Comparison of ENCODE assay signal across 8 cellular contexts in the genomic region with DNA sequence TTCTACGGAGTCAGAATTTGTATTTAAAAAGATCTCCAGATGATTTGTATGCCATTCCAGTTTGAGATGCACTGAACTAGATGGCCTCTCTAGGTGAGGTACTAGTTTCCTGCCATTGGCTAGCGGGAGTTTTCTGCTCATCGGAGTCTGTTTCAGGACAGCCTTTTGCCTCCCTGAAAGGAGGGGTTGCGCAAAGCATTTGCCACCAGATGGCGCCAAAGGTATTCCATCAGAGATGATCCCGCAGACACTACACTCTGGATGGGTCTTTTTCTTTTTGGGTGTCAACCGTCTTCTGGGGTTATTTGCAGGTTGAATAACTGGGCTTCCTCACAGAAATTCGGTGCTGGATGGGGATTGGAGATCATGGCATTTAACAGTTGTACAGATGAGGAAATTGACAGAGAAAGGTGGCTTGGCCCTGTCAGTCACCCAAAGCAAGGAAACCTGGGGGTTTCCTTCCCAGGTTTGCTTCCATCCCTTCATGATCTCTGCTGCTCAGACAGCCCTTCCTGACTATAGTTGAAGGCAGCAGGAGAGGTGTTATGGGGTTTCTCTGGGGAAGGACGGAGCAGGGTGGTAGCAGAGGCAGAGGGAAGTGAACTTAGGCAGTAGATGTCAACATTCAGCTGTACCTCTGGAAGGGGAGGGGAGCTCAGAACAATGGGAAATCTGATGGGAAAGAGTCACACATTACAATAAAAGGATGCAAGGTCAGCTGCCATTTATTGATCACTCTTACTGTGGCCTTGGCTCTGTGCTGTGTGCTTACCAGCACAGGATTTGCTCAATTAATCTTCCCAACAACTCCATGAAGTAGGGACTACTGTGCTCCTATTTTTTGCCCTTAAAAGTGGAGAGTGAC.
A peak's percentile ranks its signal among the peaks of the same experiment; 100 is the strongest.
DNase-seq lines count a peak whose midpoint lies in the region; ATAC-seq and TF ChIP-seq lines count a peak whose summit lies in the region.

No MANE protein-coding gene starts in this region.

- DNase-seq in 8988T (peak; percentile 48), NCI-H2081 (lab: John Stamatoyannopoulos, UW) (peak; percentile 77 to 79), UCSD-AML1 (lab: John Stamatoyannopoulos, UW; ENCODE audit: unreplicated experiment) (peak; percentile 70), iris pigment epithelial cell (ENCODE audit: low read depth) (peak; percentile 76)
- DNase-seq in stimulated activated CD4-positive, alpha-beta T cell treated with anti-CD3 and anti-CD28 coated beads, Interleukin-1b, Interleukin-23, amount 100 ng/mL, for 1 hour (ENCODE audit: low read depth in 2 of 2), result peak; percentile 10 to 68

- H3K36me3 Mint-ChIP-seq in brain, result no peaks in the 10 kb centered on the region

- no peaks in the 10 kb centered on the region for H3K9me3 Mint-ChIP-seq in brain

- no peaks in the 10 kb centered on the region for H3K27me3 Mint-ChIP-seq in brain

- no peak overlapping the region for H3K4me3 Mint-ChIP-seq in brain

- peaks cover 25% of the 10 kb centered on the region for H3K4me1 Mint-ChIP-seq in brain

- H3K27ac Mint-ChIP-seq in brain, result peak overlapping the region; percentile 6 to 65 (median 38)

- ATAC-seq in GM18499 (IDR thresholded peaks at IDR 0.05; ENCODE audit: insufficient read depth, unreplicated experiment), result peak; percentile 72
- peak; percentile 59 for ATAC-seq in HG02970 (IDR thresholded peaks at IDR 0.05; ENCODE audit: low FRiP score, unreplicated experiment)

- peak; percentile 95 to 98 for TF ChIP-seq CTCF in brain (conservative IDR thresholded peaks at IDR 0.05)

Comparison
In these comparisons a context has a peak if more than half of its experiments do, and no peak if none do; other contexts are left out.
1. Peak in every context shown above with its lines: DNase-seq and ATAC-seq.